Comparison of ENCODE assay signal across 27 cellular contexts in genomic region chr3:123076112-123076495, GRCh38. TPM values are rescaled to one million over a fixed set of nuclear protein-coding genes. Genes with fewer than 3 reads are reported as not detected.
DNase-seq lines count a peak whose midpoint lies in the region; ATAC-seq, FAIRE-seq and TF ChIP-seq lines count a peak whose summit lies in the region.
"Had no signal": no experiment of that assay in that cellular context is flagged by ENCODE, and none has a peak within 500 bp of the region (broad histone marks: within the 10 kb centered on the region; RNA-seq: fewer than 3 reads in every experiment).

No MANE protein-coding gene starts in this region.

- H3K9ac ChIP-seq in HepG2 (ENCODE audit: insufficient read depth, low read depth, low read length) (no peak overlapping the region), H1 (replicated peaks in 1 of 4; ENCODE audit: extremely low read depth in 1 of 4, low read depth in 3 of 4, low read length in 3 of 4) (no peak overlapping the region), muscle layer of colon (ENCODE audit: low read length) (no peak overlapping the region)
- H3K9ac ChIP-seq: BLaER1 treated with 17β-estradiol and CSF1 and Interleukin-3, amounts not matched to agents 10 nM and 100 nM had no signal

- H3K36me3 ChIP-seq in HepG2 (replicated peaks in 1 of 2; ENCODE audit: control insufficient read depth in 1 of 2, insufficient read depth in 2 of 2, low read length in 2 of 2) (peaks cover 1 to 11% of the 10 kb centered on the region in 2 experiments; a peak in 4 of 5 replicates), right lobe of liver (no peaks in the 10 kb centered on the region), H1 (ENCODE audit: control insufficient read depth in 2 of 4, insufficient read depth in 4 of 4, low read length in 3 of 4) (no peaks in the 10 kb centered on the region), muscle layer of colon (ENCODE audit: insufficient read depth, low read length) (no peaks in the 10 kb centered on the region)
- H3K36me3 ChIP-seq: BLaER1 treated with 17β-estradiol and CSF1 and Interleukin-3, amounts not matched to agents 10 nM and 100 nM; HAP-1; suprapubic skin had no signal

- H3K14ac ChIP-seq in H1 (ENCODE audit: insufficient read length): no peak overlapping the region

- no peaks in the 10 kb centered on the region; the same call in 1 of the 2 replicates for H3K23me2 ChIP-seq in H1 (ENCODE audit: low read depth, low read length)

- no peak overlapping the region for H3K4ac ChIP-seq in H1 (replicated peaks; ENCODE audit: insufficient read length, low read depth, low read length)

- H3K79me2 ChIP-seq in HepG2 (ENCODE audit: insufficient read depth, low read length) (peaks cover 95% of the 10 kb centered on the region), H1 (ENCODE audit: control insufficient read depth in 1 of 2, insufficient read depth in 2 of 2, low read length in 2 of 2) (peaks cover 13 to 86% of the 10 kb centered on the region in 2 experiments)

- no peaks in the 10 kb centered on the region for H3K27me3 ChIP-seq in HepG2 (ENCODE audit: control insufficient read depth in 1 of 2, insufficient read depth in 2 of 2, low read length in 2 of 2)
- no peaks in the 10 kb centered on the region for H3K27me3 ChIP-seq in right lobe of liver
- H3K27me3 ChIP-seq in H1 (replicated peaks in 1 of 4; ENCODE audit: control insufficient read depth in 3 of 4, extremely low read depth in 1 of 4, insufficient read depth in 3 of 4, low read length in 3 of 4): no peaks in the 10 kb centered on the region
- no peaks in the 10 kb centered on the region for H3K27me3 ChIP-seq in muscle layer of colon (ENCODE audit: control insufficient read depth in 1 of 2, insufficient read depth in 2 of 2, low read length in 2 of 2)
- H3K27me3 ChIP-seq: foreskin keratinocyte, suprapubic skin had no signal

- H3K4me2 ChIP-seq in HepG2 (ENCODE audit: low read depth, low read length): no peak overlapping the region
- H3K4me2 ChIP-seq in H1 (ENCODE audit: insufficient read depth in 1 of 2, low read depth in 2 of 2, low read length in 2 of 2): no peak overlapping the region
- H3K4me2 ChIP-seq: BLaER1 treated with 17β-estradiol and CSF1 and Interleukin-3, amounts not matched to agents 10 nM and 100 nM had no signal

- no peak overlapping the region for H3K23ac ChIP-seq in H1 (ENCODE audit: insufficient read length)

- peaks cover 70% of the 10 kb centered on the region for H4K20me1 ChIP-seq in HepG2 (ENCODE audit: insufficient read depth, low read length)
- peaks cover 20 to 21% of the 10 kb centered on the region in 2 experiments for H4K20me1 ChIP-seq in H1 (replicated peaks in 1 of 2; ENCODE audit: control insufficient read depth in 1 of 2, insufficient read depth in 2 of 2, low read length in 2 of 2)

- BruUV-seq in HepG2 (replicated peaks; lab: Mats Ljungman, UMichigan): no TSS peak

- no peak for FAIRE-seq in HepG2 (lab: Jason Lieb, UNC)
- FAIRE-seq in H1 (lab: Jason Lieb, UNC): no peak

- peaks cover 11% of the 10 kb centered on the region for H3K79me1 ChIP-seq in H1 (ENCODE audit: low read depth, low read length)

- no peak overlapping the region for H4K91ac ChIP-seq in H1 (replicated peaks; ENCODE audit: insufficient read length, low read length)

- TF ChIP-seq POLR2A in HepG2 (IDR thresholded peaks at IDR 0.05; ENCODE audit: insufficient read depth in 1 of 2, low read depth in 2 of 2, low read length in 2 of 2) (no peak), right lobe of liver (IDR thresholded peaks at IDR 0.05) (no peak), H1 (IDR thresholded peaks at IDR 0.05; ENCODE audit: control extremely low read depth in 1 of 2, low read depth in 2 of 2, low read length in 2 of 2) (no peak)

- no peak for TF ChIP-seq RAD21 in HepG2 (CRISPR knock-in tag; IDR thresholded peaks at IDR 0.05)
- no peak for TF ChIP-seq RAD21 in H1 (IDR thresholded peaks at IDR 0.05 in 1 of 2, conservative IDR thresholded peaks at IDR 0.05 in 1 of 2; ENCODE audit: low read depth in 2 of 2, low read length in 2 of 2)

- ATAC-seq in HepG2: no peak
- ATAC-seq in right lobe of liver: no peak
- no peak for ATAC-seq in GM21526 (IDR thresholded peaks at IDR 0.05; ENCODE audit: low FRiP score, unreplicated experiment)

- intact Hi-C loops in HepG2 (cut with micrococcal nuclease; ENCODE audit: unreplicated experiment): no loop called here
- intact Hi-C loops in right lobe of liver (cut with DNase I): no loop called here

- 0 out of 2 replicates have a peak overlapping the region, but pooled peaks have one; percentile 4 for H2BK12ac ChIP-seq in H1 (ENCODE audit: low read depth, low read length)

- DNase-seq in HepG2 (ENCODE audit: low spot score) (no peak), right lobe of liver (no peak), H1 (ENCODE audit: low read depth in 1 of 2, low spot score in 2 of 2) (no peak), HT-29 (ENCODE audit: low spot score) (no peak), retina (no peak)
- DNase-seq in stimulated activated CD4-positive, alpha-beta T cell treated with anti-CD3 and anti-CD28 coated beads, Interleukin-4, amount 100 ng/mL, for 4 hours: no peak
- DNase-seq: activated CD4-positive, alpha-beta T cell treated with anti-CD3 and anti-CD28 coated beads, Interleukin-2, amount 10 ng/mL, durations not matched to agents 7 days and 5 days; activated naive CD4-positive, alpha-beta T cell treated with anti-CD3 and anti-CD28 coated beads for 36 hours; activated T-cell treated with anti-CD3 and anti-CD28 coated beads, Interleukin-2, amount 50 U/mL, for 48 hours; central memory CD4-positive, alpha-beta T cell; islet precursor cell; NCI-H187 treated with DMSO at 0.1 percent for 48 hours; NCI-H2227 treated with DMSO at 0.1 percent for 48 hours; stimulated activated CD4-positive, alpha-beta T cell treated with anti-CD3 and anti-CD28 coated beads, Interleukin-1b, Interleukin-23, amount 100 ng/mL, for 48 hours; T-helper 2 cell had no signal

- no peak overlapping the region for H2AK5ac ChIP-seq in H1 (ENCODE audit: low read depth, low read length)

- POLR2A ChIA-PET in HepG2 (lab: Yijun Ruan, JAX): interaction anchor here (0.7 kb wide), 1 partner anchor 9 kb away, joined by 4 read pairs; no protein-coding TSS in a partner anchor
- POLR2A ChIA-PET in H1 (lab: Charles Lee; ENCODE audit: partially characterized antibody): interaction anchor here (1.4 kb wide), 1 partner anchor 8 kb away, joined by 4 read pairs; no protein-coding TSS in a partner anchor

- H3K27ac ChIP-seq in HepG2 (ENCODE audit: extremely low read length, insufficient read depth, low read length): no peak overlapping the region
- peak overlapping the region in 1 of 3 donors; percentile 33 for H3K27ac ChIP-seq in right lobe of liver
- H3K27ac ChIP-seq in H1 (ENCODE audit: low read depth, low read length): no peak overlapping the region
- H3K27ac ChIP-seq in muscle layer of colon (ENCODE audit: low read depth, low read length): peak overlapping the region; percentile 50
- H3K27ac ChIP-seq: BLaER1 treated with 17β-estradiol and CSF1 and Interleukin-3, amounts not matched to agents 10 nM and 100 nM; epithelial cell of prostate; foreskin keratinocyte; suprapubic skin had no signal

- no peak overlapping the region for H4K8ac ChIP-seq in H1 (ENCODE audit: extremely low read depth, insufficient read depth, low read length)

- TF ChIP-seq CTCF in HepG2 (CRISPR knock-in tag; IDR thresholded peaks at IDR 0.05) (no peak), right lobe of liver (IDR thresholded peaks at IDR 0.05) (no peak), H1 (IDR thresholded peaks at IDR 0.05; ENCODE audit: control extremely low read depth in 1 of 3, insufficient read depth in 1 of 3, low read depth in 1 of 3, low read length in 3 of 3) (no peak)

- no peak overlapping the region for H2BK20ac ChIP-seq in H1 (ENCODE audit: low read length)

- H3K4me3 ChIP-seq in HepG2 (replicated peaks in 1 of 3; ENCODE audit: insufficient read depth in 1 of 3, low read depth in 2 of 3, low read length in 3 of 3) (no peak overlapping the region), right lobe of liver (no peak overlapping the region), H1 (ENCODE audit: extremely low read depth in 1 of 4, insufficient read depth in 2 of 4, low read depth in 3 of 4, low read length in 4 of 4) (no peak overlapping the region), muscle layer of colon (ENCODE audit: low read depth in 1 of 2, low read length in 2 of 2) (no peak overlapping the region)
- H3K4me3 ChIP-seq: BLaER1 treated with 17β-estradiol and CSF1 and Interleukin-3, amounts not matched to agents 10 nM and 100 nM; HAP-1; skin epidermis; suprapubic skin had no signal

- no peak overlapping the region for H4K5ac ChIP-seq in H1 (ENCODE audit: insufficient read length, low read depth, low read length)

- in situ Hi-C loops in HepG2 (cut with HindIII; ENCODE audit: extremely low pct_ligation_motif_present, low pct_unique_long_range_greater_than_20kb): no loop called here

- no peak overlapping the region for H2BK5ac ChIP-seq in H1 (ENCODE audit: low read depth, low read length)

- no peak overlapping the region for H3K56ac ChIP-seq in H1 (replicated peaks; ENCODE audit: insufficient read length, low read depth, low read length)

- no peak overlapping the region for H2AFZ ChIP-seq in HepG2 (ENCODE audit: low read length)
- H2AFZ ChIP-seq in H1 (ENCODE audit: low read length): no peak overlapping the region

- TF ChIP-seq EP300 in HepG2 (IDR thresholded peaks at IDR 0.05; ENCODE audit: low read depth in 2 of 2, low read length in 2 of 2) (no peak), HepG2 (CRISPR knock-in tag; IDR thresholded peaks at IDR 0.05; ENCODE audit: borderline replicate concordance) (no peak), H1 (IDR thresholded peaks at IDR 0.05; ENCODE audit: borderline replicate concordance in 1 of 2, low read depth in 2 of 2, low read length in 2 of 2) (no peak)

- 85% methylated on average over 2 of the region's 4 CpGs for WGBS in HepG2 (ENCODE audit: low lambda C conversion rate)
- WGBS in right lobe of liver (ENCODE audit: insufficient coverage, low coverage, low lambda C conversion rate, missing lambda C conversion rate): 77% methylated on average over 4 of the region's 4 CpGs
- 90% methylated on average over 4 of the region's 4 CpGs; no CpG with 5 or more reads in 1 of the 2 experiments for WGBS in H1 (ENCODE audit: extremely low coverage in 1 of 2, insufficient coverage in 1 of 2, insufficient read length in 1 of 2, insufficient replicate concordance in 2 of 2, low coverage in 1 of 2, low lambda C conversion rate in 2 of 2, missing lambda C conversion rate in 1 of 2), 2 experiments

- CTCF ChIA-PET in HepG2 (lab: Yijun Ruan, JAX; ENCODE audit: low intra/inter-chr PET ratio, low total read pairs): no interaction called here
- CTCF ChIA-PET in H1 (lab: Charles Lee; ENCODE audit: partially characterized antibody): interaction anchor here (1.0 to 1.3 kb wide), 4 partner anchors 10 to 68 kb away, joined by 3 to 5 read pairs (median 4); no protein-coding TSS in a partner anchor

- no peak overlapping the region for H3K18ac ChIP-seq in H1 (ENCODE audit: extremely low read depth, low read length)

- H2BK120ac ChIP-seq in H1 (replicated peaks; ENCODE audit: low read depth, low read length): no peak overlapping the region

- H3K9me3 ChIP-seq in HepG2 (ENCODE audit: low read length): no peaks in the 10 kb centered on the region
- H3K9me3 ChIP-seq in right lobe of liver: no peaks in the 10 kb centered on the region
- no peaks in the 10 kb centered on the region for H3K9me3 ChIP-seq in H1 (ENCODE audit: insufficient read depth in 2 of 2, low read depth in 1 of 2, low read length in 1 of 2)
- H3K9me3 ChIP-seq in muscle layer of colon (ENCODE audit: low read length): no peaks in the 10 kb centered on the region
- H3K9me3 ChIP-seq: BLaER1 treated with 17β-estradiol and CSF1 and Interleukin-3, amounts not matched to agents 10 nM and 100 nM; HAP-1; suprapubic skin had no signal

- H3K4me1 ChIP-seq in HepG2 (ENCODE audit: insufficient read depth, low read length) (peaks cover 44% of the 10 kb centered on the region), right lobe of liver (peaks cover 0 to 71% (median 22%) of the 10 kb centered on the region in 4 donors), H1 (replicated peaks in 1 of 4; ENCODE audit: control insufficient read depth in 3 of 4, insufficient read depth in 4 of 4, low read length in 3 of 4) (peaks cover 0 to 4% (median 1%) of the 10 kb centered on the region in 4 experiments; a peak in 3 of 7 replicates), muscle layer of colon (ENCODE audit: insufficient read depth, low read length) (peaks cover 74% of the 10 kb centered on the region)
- H3K4me1 ChIP-seq: HAP-1 had no signal

- no peak overlapping the region for H2BK15ac ChIP-seq in H1 (ENCODE audit: low read length)

RNA-seq across cellular contexts. Expression of gene PDIA5, which starts 9.3 kb away (rescaled TPM):
- 19.5 and 51.3 TPM in 2 replicates for total RNA-seq in HepG2 (2016; rRNA removed; fragmentation: Illumina TruSeq; extraction: Trizol)
- 13.0 and 13.1 TPM in 2 replicates for total RNA-seq in HepG2 (2016; cell fraction: cytosol; rRNA removed; fragmentation: Illumina TruSeq; extraction: Trizol; ENCODE audit: low read depth)
- total RNA-seq in HepG2 (2016; cell fraction: insoluble cytoplasmic fraction; rRNA removed; fragmentation: Illumina TruSeq; extraction: Trizol): 19.8 and 48.1 TPM in 2 replicates
- 12.9 and 15.5 TPM in 2 replicates for total RNA-seq in HepG2 (2016; cell fraction: membrane; rRNA removed; fragmentation: Illumina TruSeq; extraction: Trizol)
- total RNA-seq in HepG2 (2016; cell fraction: nucleus; rRNA removed; fragmentation: Illumina TruSeq; extraction: Trizol): 46.1 and 55.1 TPM in 2 replicates
- polyA plus RNA-seq in HepG2 (2011; rRNA removed): 65.3 and 74.3 TPM in 2 replicates
- polyA plus RNA-seq in HepG2 (2011; cell fraction: cytosol; rRNA removed): 68.0 and 77.8 TPM in 2 replicates
- 56.4 and 59.5 TPM in 2 replicates for polyA plus RNA-seq in HepG2 (2011; cell fraction: nucleus; rRNA removed)
- 60.1 and 65.8 TPM in 2 replicates for polyA plus RNA-seq in HepG2 (2012)
- 9.4 and 9.5 TPM in 2 replicates for polyA plus RNA-seq in HepG2 (2016; cell fraction: cytosol; fragmentation: Illumina TruSeq; extraction: Trizol; ENCODE audit: low read depth)
- 26.4 and 30.6 TPM in 2 replicates for polyA plus RNA-seq in HepG2 (2016; cell fraction: insoluble cytoplasmic fraction; fragmentation: Illumina TruSeq; extraction: Trizol; ENCODE audit: low read depth)
- polyA plus RNA-seq in HepG2 (2016; cell fraction: membrane; fragmentation: Illumina TruSeq; extraction: Trizol; ENCODE audit: low read depth): 13.4 and 13.9 TPM in 2 replicates
- polyA plus RNA-seq in HepG2 (2016; cell fraction: nucleus; fragmentation: Illumina TruSeq; extraction: Trizol; ENCODE audit: insufficient read depth, low read depth): 125 and 129 TPM in 2 replicates
- 15.2 and 37.2 TPM in 2 replicates for polyA minus RNA-seq in HepG2 (2011; rRNA and poly(A)+ RNA removed; ENCODE audit: low replicate concordance)
- 23.6 and 33.0 TPM in 2 replicates for polyA minus RNA-seq in HepG2 (2011; cell fraction: cytosol; rRNA and poly(A)+ RNA removed)
- 37.1 and 44.5 TPM in 2 replicates for polyA minus RNA-seq in HepG2 (2011; cell fraction: nucleus; rRNA and poly(A)+ RNA removed)
- 100 to 1,000 TPM in 1 of 6 experiments, 10 to 100 TPM in 5; 26.2 to 109 (median 51.9) TPM for total RNA-seq in right lobe of liver
- total RNA-seq in H1 (2021; fragmentation: NEBNext Ultra II Directional; extraction: Animal tissue kit (Norgen Biotek cat#: 25700)): 32.8 and 36.5 TPM in 2 replicates
- 18.2 and 18.9 TPM in 2 replicates for polyA plus RNA-seq in H1 (2011; rRNA removed)
- 26.2 TPM for polyA plus RNA-seq in H1 (2011; cell fraction: cytosol; rRNA removed)
- 24.8 TPM for polyA plus RNA-seq in H1 (2011; cell fraction: nucleus; rRNA removed)
- polyA plus RNA-seq in H1 (2012, experiment 1 of 2): 25.3 to 30.2 TPM (median 27.7 TPM) in 4 replicates
- 16.3 TPM for polyA plus RNA-seq in H1 (2012, experiment 2 of 2)
- 50.7 TPM for polyA plus RNA-seq in H1 (2013, experiment 1 of 2)
- 52.2 TPM for polyA plus RNA-seq in H1 (2013, experiment 2 of 2)
- polyA minus RNA-seq in H1 (2011; rRNA and poly(A)+ RNA removed): 11.0 and 13.8 TPM in 2 replicates
- 10.9 TPM for polyA minus RNA-seq in H1 (2011; cell fraction: cytosol; rRNA and poly(A)+ RNA removed)
- 11.2 TPM for polyA minus RNA-seq in H1 (2011; cell fraction: nucleus; rRNA and poly(A)+ RNA removed)
- total RNA-seq in HT-29 (2014; rRNA removed; shearing (Covaris generic)): 18.5 and 22.8 TPM in 2 replicates

RNA-seq across cellular contexts. Expression of gene SEMA5B, which starts 48.5 kb away (rescaled TPM):
- not detected in 2 replicates for total RNA-seq in HepG2 (2016; rRNA removed; fragmentation: Illumina TruSeq; extraction: Trizol)
- total RNA-seq in HepG2 (2016; cell fraction: cytosol; rRNA removed; fragmentation: Illumina TruSeq; extraction: Trizol; ENCODE audit: low read depth): not detected in 2 replicates
- total RNA-seq in HepG2 (2016; cell fraction: insoluble cytoplasmic fraction; rRNA removed; fragmentation: Illumina TruSeq; extraction: Trizol): not detected in 2 replicates
- total RNA-seq in HepG2 (2016; cell fraction: membrane; rRNA removed; fragmentation: Illumina TruSeq; extraction: Trizol): not detected in 2 replicates
- not detected in 2 replicates for total RNA-seq in HepG2 (2016; cell fraction: nucleus; rRNA removed; fragmentation: Illumina TruSeq; extraction: Trizol)
- polyA plus RNA-seq in HepG2 (2011; rRNA removed): 0.04 TPM in 1 of 2 replicates, not detected in the other
- polyA plus RNA-seq in HepG2 (2011; cell fraction: cytosol; rRNA removed): not detected in 2 replicates
- polyA plus RNA-seq in HepG2 (2011; cell fraction: nucleus; rRNA removed): 0.03 TPM in 2 replicates
- not detected in 2 replicates for polyA plus RNA-seq in HepG2 (2012)
- not detected in 2 replicates for polyA plus RNA-seq in HepG2 (2016; cell fraction: cytosol; fragmentation: Illumina TruSeq; extraction: Trizol; ENCODE audit: low read depth)
- polyA plus RNA-seq in HepG2 (2016; cell fraction: insoluble cytoplasmic fraction; fragmentation: Illumina TruSeq; extraction: Trizol; ENCODE audit: low read depth): not detected in 2 replicates
- polyA plus RNA-seq in HepG2 (2016; cell fraction: membrane; fragmentation: Illumina TruSeq; extraction: Trizol; ENCODE audit: low read depth): not detected in 2 replicates
- polyA plus RNA-seq in HepG2 (2016; cell fraction: nucleus; fragmentation: Illumina TruSeq; extraction: Trizol; ENCODE audit: insufficient read depth, low read depth): not detected in 2 replicates
- polyA minus RNA-seq in HepG2 (2011; rRNA and poly(A)+ RNA removed; ENCODE audit: low replicate concordance): not detected in 2 replicates
- polyA minus RNA-seq in HepG2 (2011; cell fraction: cytosol; rRNA and poly(A)+ RNA removed): not detected in 2 replicates
- not detected in 2 replicates for polyA minus RNA-seq in HepG2 (2011; cell fraction: nucleus; rRNA and poly(A)+ RNA removed)
- total RNA-seq in right lobe of liver: under 1 TPM; 0.12 to 0.65 (median 0.25) TPM
- 19.9 and 22.4 TPM in 2 replicates for total RNA-seq in H1 (2021; fragmentation: NEBNext Ultra II Directional; extraction: Animal tissue kit (Norgen Biotek cat#: 25700))
- 13.1 and 18.8 TPM in 2 replicates for polyA plus RNA-seq in H1 (2011; rRNA removed)
- 14.6 TPM for polyA plus RNA-seq in H1 (2011; cell fraction: cytosol; rRNA removed)
- 46.9 TPM for polyA plus RNA-seq in H1 (2011; cell fraction: nucleus; rRNA removed)
- polyA plus RNA-seq in H1 (2012, experiment 1 of 2): 35.4 to 44.8 TPM (median 39.3 TPM) in 4 replicates
- 34.1 TPM for polyA plus RNA-seq in H1 (2012, experiment 2 of 2)
- polyA plus RNA-seq in H1 (2013, experiment 1 of 2): 21.6 TPM
- 18.3 TPM for polyA plus RNA-seq in H1 (2013, experiment 2 of 2)
- 19.3 and 20.2 TPM in 2 replicates for polyA minus RNA-seq in H1 (2011; rRNA and poly(A)+ RNA removed)
- polyA minus RNA-seq in H1 (2011; cell fraction: cytosol; rRNA and poly(A)+ RNA removed): 13.8 TPM
- 24.5 TPM for polyA minus RNA-seq in H1 (2011; cell fraction: nucleus; rRNA and poly(A)+ RNA removed)
- not detected in 2 replicates for total RNA-seq in HT-29 (2014; rRNA removed; shearing (Covaris generic))
- total RNA-seq: activated CD4-positive, alpha-beta T cell treated with anti-CD3 and anti-CD28 coated beads, Interleukin-2, amount 10 ng/mL, durations not matched to agents 7 days and 5 days; activated naive CD4-positive, alpha-beta T cell treated with anti-CD3 and anti-CD28 coated beads for 36 hours; Calu3; foreskin keratinocyte; RPMI7951; SK-MEL-5 had no signal
- polyA plus RNA-seq: AG04450, foreskin keratinocyte had no signal

Comparison
In these comparisons a context has a peak if more than half of its experiments do, and no peak if none do; other contexts are left out.
1. RNA of gene SEMA5B, which starts 48.5 kb away (total RNA-seq): 19.9 to 22.4 TPM in H1; 0.12 to 0.65 TPM in right lobe of liver, not detected in HepG2 and not detected in HT-29; every median in the first group is over 10 times any median in the second.
2. Of the 41 proteins assayed by ChIP-seq in both HepG2 and H1: peak only in HepG2: none; only in H1: KDM1A; in both: none; in neither: 40.